ENCODE assay signal across 8 cellular contexts in genomic region chr22:37260939-37261338, GRCh38. TPM values are rescaled to one million over a fixed set of nuclear protein-coding genes. Genes with fewer than 3 reads are reported as not detected.
A peak's percentile ranks its signal among the peaks of the same experiment; 100 is the strongest.
DNase-seq lines count a peak whose midpoint lies in the region; ATAC-seq, FAIRE-seq and TF ChIP-seq lines count a peak whose summit lies in the region.

No MANE protein-coding gene starts in this region.

- FAIRE-seq in GM12891 (lab: Jason Lieb, UNC): peak; percentile 88

- H3K4me3 ChIP-seq in AG04450 (ENCODE audit: low read depth, low read length): no peak overlapping the region
- H3K4me3 ChIP-seq in epithelial cell of esophagus (ENCODE audit: low read length): no peak overlapping the region
- H3K4me3 ChIP-seq in neural cell (ENCODE audit: low read length): no peak overlapping the region

- no peaks in the 10 kb centered on the region for H3K79me2 ChIP-seq in neural cell (replicated peaks; ENCODE audit: insufficient read depth, low read length)

- peaks cover 1% of the 10 kb centered on the region for H3K36me3 Mint-ChIP-seq in activated CD8-positive, alpha-beta T cell treated with anti-CD3 and anti-CD28 coated beads for 36 hours (ENCODE audit: low read depth)

- no peaks in the 10 kb centered on the region for H4K20me1 ChIP-seq in neural cell (ENCODE audit: insufficient read depth)

- peak; percentile 86 for ATAC-seq in activated CD8-positive, alpha-beta T cell treated with anti-CD3 and anti-CD28 coated beads for 36 hours
- no peak for ATAC-seq in HG02938 (IDR thresholded peaks at IDR 0.05; ENCODE audit: unreplicated experiment)

- no peak overlapping the region for H3K4me2 ChIP-seq in neural cell (ENCODE audit: low read length)

- peak; percentile 53 for TF ChIP-seq RAD21 in neural cell (conservative IDR thresholded peaks at IDR 0.05)

- H3K27me3 ChIP-seq in AG04450 (ENCODE audit: control insufficient read depth, insufficient read depth, low read length): peaks cover 5% of the 10 kb centered on the region
- no peaks in the 10 kb centered on the region for H3K27me3 ChIP-seq in neural cell (ENCODE audit: insufficient read depth, low read depth, low read length)

- no peaks in the 10 kb centered on the region for H3K9me2 ChIP-seq in neural cell (ENCODE audit: insufficient read depth, low read length)

- H3K9me3 Mint-ChIP-seq in activated CD8-positive, alpha-beta T cell treated with anti-CD3 and anti-CD28 coated beads for 36 hours: peaks cover 9% of the 10 kb centered on the region

- DNase-seq in AG04450 (ENCODE audit: low read depth, low spot score): no peak
- no peak for DNase-seq in GM12891 (ENCODE audit: insufficient read length, low spot score)
- peak; percentile 31 for DNase-seq in NCI-H345 (lab: John Stamatoyannopoulos, UW)
- peak; percentile 77 for DNase-seq in activated CD8-positive, alpha-beta T cell treated with anti-CD3 and anti-CD28 coated beads for 36 hours
- peak; percentile 60 for DNase-seq in epithelial cell of esophagus (ENCODE audit: low read depth)
- DNase-seq in cerebellar nuclear complex (lab: John Stamatoyannopoulos, UW): no peak

- H2AFZ ChIP-seq in neural cell (ENCODE audit: low read depth, low read length): no peak overlapping the region

- no peak overlapping the region for H3K4me3 Mint-ChIP-seq in activated CD8-positive, alpha-beta T cell treated with anti-CD3 and anti-CD28 coated beads for 36 hours

- H3K36me3 ChIP-seq in neural cell (ENCODE audit: insufficient read depth, low read length): no peaks in the 10 kb centered on the region

- peak overlapping the region; percentile 58 for H3K27ac Mint-ChIP-seq in activated CD8-positive, alpha-beta T cell treated with anti-CD3 and anti-CD28 coated beads for 36 hours

- peaks cover 16% of the 10 kb centered on the region for H3K9me3 ChIP-seq in AG04450 (ENCODE audit: control insufficient read depth, insufficient read depth, low read length)
- H3K9me3 ChIP-seq in neural cell (ENCODE audit: low read length): no peaks in the 10 kb centered on the region

- no peak overlapping the region for H3K27ac ChIP-seq in AG04450 (ENCODE audit: low read depth, low read length)
- no peak overlapping the region for H3K27ac ChIP-seq in neural cell (ENCODE audit: low read length)

- H3K27me3 Mint-ChIP-seq in activated CD8-positive, alpha-beta T cell treated with anti-CD3 and anti-CD28 coated beads for 36 hours: no peaks in the 10 kb centered on the region

- H3F3A ChIP-seq in neural cell (ENCODE audit: insufficient read depth, low read length, poor library complexity, severe bottlenecking): no peaks in the 10 kb centered on the region

- TF ChIP-seq CTCF in AG04450 (IDR thresholded peaks at IDR 0.05; ENCODE audit: low read depth, low read length): peak; percentile 93
- TF ChIP-seq CTCF in activated CD8-positive, alpha-beta T cell treated with anti-CD3 and anti-CD28 coated beads for 36 hours (IDR thresholded peaks at IDR 0.05): peak; percentile 97
- TF ChIP-seq CTCF in epithelial cell of esophagus (IDR thresholded peaks at IDR 0.05; ENCODE audit: insufficient read depth, low read depth, low read length, missing control alignments): peak; percentile 92
- TF ChIP-seq CTCF in neural cell (IDR thresholded peaks at IDR 0.05; ENCODE audit: poor library complexity, severe bottlenecking): peak; percentile 65

- peaks cover 28% of the 10 kb centered on the region for H3K4me1 Mint-ChIP-seq in activated CD8-positive, alpha-beta T cell treated with anti-CD3 and anti-CD28 coated beads for 36 hours (ENCODE audit: low read depth)

- intact Hi-C loops in activated CD8-positive, alpha-beta T cell treated with anti-CD3 and anti-CD28 coated beads for 36 hours (cut with micrococcal nuclease): no loop called here

- no peak overlapping the region for H3K9ac ChIP-seq in neural cell (ENCODE audit: low read length)

- POLR2A ChIA-PET in AG04450 (lab: Yijun Ruan, JAX): no interaction called here
- POLR2A ChIA-PET in activated CD8-positive, alpha-beta T cell treated with anti-CD3 and anti-CD28 coated beads for 36 hours (lab: Charles Lee): interaction anchor here (0.6 to 3.3 kb wide), 8 partner anchors 16 to 171 kb away, joined by 3 to 20 read pairs (median 4); partner anchors contain the start of gene RAC2

- TF ChIP-seq EP300 in neural cell (conservative IDR thresholded peaks at IDR 0.05; ENCODE audit: poor library complexity, severe bottlenecking): no peak

- CTCF ChIA-PET in AG04450 (lab: Charles Lee): interaction anchor here (0.5 to 4.6 kb wide), 27 partner anchors 9 to 250 kb away, joined by 3 to 82 read pairs (median 5); partner anchors contain the start of gene RAC2
- CTCF ChIA-PET in activated CD8-positive, alpha-beta T cell treated with anti-CD3 and anti-CD28 coated beads for 36 hours (lab: Charles Lee): interaction anchor here (0.7 to 5.9 kb wide), 62 partner anchors 10 to 399 kb away, joined by 3 to 154 read pairs (median 5); partner anchors contain the start of genes CYTH4, MFNG and RAC2

- TF ChIP-seq POLR2A in GM12891 (IDR thresholded peaks at IDR 0.05; ENCODE audit: low read depth, low read length): no peak

TF ChIP-seq in GM12891, 5 proteins besides CTCF, POLR2A, EP300 and RAD21:
- TF ChIP-seq POU2F2 (IDR thresholded peaks at IDR 0.05; ENCODE audit: low read depth, low read length): no peak
- TF ChIP-seq PAX5 (IDR thresholded peaks at IDR 0.05; ENCODE audit: insufficient read depth, low read length, severe bottlenecking): no peak
- TF ChIP-seq SPI1 (IDR thresholded peaks at IDR 0.05; ENCODE audit: low read depth, low read length): no peak
- TF ChIP-seq POLR2AphosphoS5 (IDR thresholded peaks at IDR 0.05; ENCODE audit: low read depth, low read length): no peak
- no peak for TF ChIP-seq TAF1 (IDR thresholded peaks at IDR 0.05; ENCODE audit: low read depth, low read length)

TF ChIP-seq in neural cell, 6 proteins besides CTCF, POLR2A, EP300 and RAD21:
- TF ChIP-seq POLR2AphosphoS5 (IDR thresholded peaks at IDR 0.05) (no peak), SMC3 (conservative IDR thresholded peaks at IDR 0.05; ENCODE audit: poor library complexity) (peak; percentile 69), EZH2 (IDR thresholded peaks at IDR 0.05; ENCODE audit: borderline replicate concordance, insufficient read depth, low read length, poor library complexity, severe bottlenecking) (no peak), MXI1 (conservative IDR thresholded peaks at IDR 0.05; ENCODE audit: poor library complexity, severe bottlenecking) (no peak)
TF ChIP-seq in neural cell: peak in this region for 1.

RNA-seq across cellular contexts. Expression of gene RAC2, which starts 16.9 kb away (rescaled TPM):
- polyA plus RNA-seq in AG04450 (2011; rRNA removed) (25.0 and 35.9 TPM in 2 replicates), neural cell (not detected in 2 replicates)
- polyA minus RNA-seq in AG04450 (2011; rRNA and poly(A)+ RNA removed): 28.9 and 38.2 TPM in 2 replicates
- polyA plus RNA-seq in GM12891 (2012; ENCODE audit: low read depth, missing spikeins): 448 TPM
- 100 to 1,000 TPM; 699 to 717 TPM for total RNA-seq in activated CD8-positive, alpha-beta T cell treated with anti-CD3 and anti-CD28 coated beads for 36 hours
- not detected in 2 replicates for polyA minus RNA-seq in neural cell

RNA-seq across cellular contexts. Expression of gene CYTH4, which starts 21.4 kb away (rescaled TPM):
- polyA plus RNA-seq in AG04450 (2011; rRNA removed) (0.33 and 0.82 TPM in 2 replicates), neural cell (not detected in 2 replicates)
- 0.48 and 3.1 TPM in 2 replicates for polyA minus RNA-seq in AG04450 (2011; rRNA and poly(A)+ RNA removed)
- polyA plus RNA-seq in GM12891 (2012; ENCODE audit: low read depth, missing spikeins): 12.4 TPM
- total RNA-seq in activated CD8-positive, alpha-beta T cell treated with anti-CD3 and anti-CD28 coated beads for 36 hours: 10 to 100 TPM; 33.2 to 33.4 TPM
- polyA minus RNA-seq in neural cell: not detected in 2 replicates

RNA-seq across cellular contexts. Expression of gene SSTR3, which starts 48.7 kb away (rescaled TPM):
- polyA plus RNA-seq in AG04450 (2011; rRNA removed) (0.06 and 0.14 TPM in 2 replicates), neural cell (not detected in 2 replicates)
- polyA minus RNA-seq in AG04450 (2011; rRNA and poly(A)+ RNA removed): 0.09 and 0.14 TPM in 2 replicates
- polyA plus RNA-seq in GM12891 (2012; ENCODE audit: low read depth, missing spikeins): 3.7 TPM
- total RNA-seq in activated CD8-positive, alpha-beta T cell treated with anti-CD3 and anti-CD28 coated beads for 36 hours: 1 to 10 TPM; 7.9 to 8.5 TPM
- not detected in 2 replicates for polyA minus RNA-seq in neural cell

Comparison
In these comparisons a context has a peak if more than half of its experiments do, and no peak if none do; other contexts are left out.
1. DNase-seq: peak in NCI-H345 (single experiment), activated CD8-positive, alpha-beta T cell treated with anti-CD3 and anti-CD28 coated beads for 36 hours (single experiment) and epithelial cell of esophagus (single experiment); none in AG04450 (single experiment), GM12891 (single experiment) and cerebellar nuclear complex (0 of 2).
2. RNA of gene RAC2, which starts 16.9 kb away (polyA plus RNA-seq): 25.0 to 35.9 TPM in AG04450; not detected in neural cell; every median in the first group is over 10 times any median in the second.
3. Peak in every context shown above with its lines, with median percentiles within 50 percentile points of each other: CTCF ChIP-seq.